12 cellular contexts compared by ENCODE assay signal in genomic region chr4:6633091-6633906, GRCh38. TPM values are rescaled to one million over a fixed set of nuclear protein-coding genes. Genes with fewer than 3 reads are reported as not detected.
A peak's percentile ranks its signal among the peaks of the same experiment; 100 is the strongest.
DNase-seq lines count a peak whose midpoint lies in the region; ATAC-seq, FAIRE-seq and TF ChIP-seq lines count a peak whose summit lies in the region.
"Had no signal": no experiment of that assay in that cellular context is flagged by ENCODE, and none has a peak within 500 bp of the region (broad histone marks: within the 10 kb centered on the region; RNA-seq: fewer than 3 reads in every experiment).

No MANE protein-coding gene starts in this region.

- peak; percentile 56 for ATAC-seq in activated naive CD8-positive, alpha-beta T cell treated with anti-CD3 and anti-CD28 coated beads, Interleukin-2, amount 10 ng/mL, durations not matched to agents 7 days and 5 days (ENCODE audit: low read depth)
- no peak for ATAC-seq in GM19463 (IDR thresholded peaks at IDR 0.05; ENCODE audit: unreplicated experiment)
- ATAC-seq: Right ventricle myocardium inferior had no signal

- H3K14ac ChIP-seq in H1 (ENCODE audit: insufficient read length) = no peak overlapping the region

- H2AFZ ChIP-seq in H1 (ENCODE audit: low read length) = no peak overlapping the region

- TF ChIP-seq EP300 in H1 (IDR thresholded peaks at IDR 0.05; ENCODE audit: borderline replicate concordance in 1 of 2, low read depth in 2 of 2, low read length in 2 of 2) = no peak

- no peak overlapping the region for H2BK5ac ChIP-seq in H1 (ENCODE audit: low read depth, low read length)

- DNase-seq in activated naive CD8-positive, alpha-beta T cell treated with anti-CD3 and anti-CD28 coated beads, Interleukin-2, amount 10 ng/mL, durations not matched to agents 7 days and 5 days = no peak
- DNase-seq in activated naive CD8-positive, alpha-beta T cell treated with anti-CD3 and anti-CD28 coated beads for 36 hours = no peak
- DNase-seq in NOMO-1 treated with DMSO at 0.1 percent for 48 hours (lab: John Stamatoyannopoulos, UW; ENCODE audit: unreplicated experiment) (peak; percentile 90), H1 (ENCODE audit: low read depth in 1 of 2, low spot score in 2 of 2) (no peak), hypothalamus (lab: John Stamatoyannopoulos, UW) (no peak), G401 (ENCODE audit: low spot score) (no peak), putamen (ENCODE audit: low spot score) (no peak)
- DNase-seq: activated T-cell treated with anti-CD3 and anti-CD28 coated beads, Interleukin-2, amount 50 U/mL, for 48 hours; midbrain had no signal

- no peak overlapping the region for H3K9ac ChIP-seq in H1 (replicated peaks in 1 of 4; ENCODE audit: extremely low read depth in 1 of 4, low read depth in 3 of 4, low read length in 3 of 4)

- no peaks in the 10 kb centered on the region for H3K36me3 ChIP-seq in H1 (ENCODE audit: control insufficient read depth in 2 of 4, insufficient read depth in 4 of 4, low read length in 3 of 4)

- no peak overlapping the region for H3K18ac ChIP-seq in H1 (ENCODE audit: extremely low read depth, low read length)

- H2BK120ac ChIP-seq in H1 (replicated peaks; ENCODE audit: low read depth, low read length) = no peak overlapping the region

- no peak overlapping the region for H4K5ac ChIP-seq in H1 (ENCODE audit: insufficient read length, low read depth, low read length)

- CTCF ChIA-PET in H1 (lab: Charles Lee; ENCODE audit: partially characterized antibody) = interaction anchor here (0.8 to 1.8 kb wide), 5 partner anchors 9 to 240 kb away, joined by 3 to 6 read pairs (median 3); no protein-coding TSS in a partner anchor

- TF ChIP-seq POLR2A in H1 (IDR thresholded peaks at IDR 0.05; ENCODE audit: control extremely low read depth in 1 of 2, low read depth in 2 of 2, low read length in 2 of 2) = no peak

- in situ Hi-C loops in G401 (cut with HindIII; ENCODE audit: low sequenced_read_pairs) = no loop called here

- 80% methylated on average over 10 of the region's 10 CpGs; no CpG with 5 or more reads in 1 of the 2 experiments for WGBS in H1 (ENCODE audit: extremely low coverage in 1 of 2, insufficient coverage in 1 of 2, insufficient read length in 1 of 2, insufficient replicate concordance in 2 of 2, low coverage in 1 of 2, low lambda C conversion rate in 2 of 2, missing lambda C conversion rate in 1 of 2), 2 experiments

- H4K20me1 ChIP-seq in H1 (replicated peaks in 1 of 2; ENCODE audit: control insufficient read depth in 1 of 2, insufficient read depth in 2 of 2, low read length in 2 of 2) = no peaks in the 10 kb centered on the region

- H3K9me3 Mint-ChIP-seq in activated naive CD8-positive, alpha-beta T cell treated with anti-CD3 and anti-CD28 coated beads, Interleukin-2, amount 10 ng/mL, durations not matched to agents 7 days and 5 days = no peaks in the 10 kb centered on the region
- H3K9me3 Mint-ChIP-seq in activated naive CD8-positive, alpha-beta T cell treated with anti-CD3 and anti-CD28 coated beads for 36 hours = no peaks in the 10 kb centered on the region

- no peak overlapping the region for H4K8ac ChIP-seq in H1 (ENCODE audit: extremely low read depth, insufficient read depth, low read length)

- H3K23ac ChIP-seq in H1 (ENCODE audit: insufficient read length) = no peak overlapping the region

- no peak overlapping the region for H3K56ac ChIP-seq in H1 (replicated peaks; ENCODE audit: insufficient read length, low read depth, low read length)

- no peak overlapping the region for H3K4me3 Mint-ChIP-seq in activated naive CD8-positive, alpha-beta T cell treated with anti-CD3 and anti-CD28 coated beads, Interleukin-2, amount 10 ng/mL, durations not matched to agents 7 days and 5 days
- no peak overlapping the region for H3K4me3 Mint-ChIP-seq in activated naive CD8-positive, alpha-beta T cell treated with anti-CD3 and anti-CD28 coated beads for 36 hours

- H3K9me3 ChIP-seq in H1 (ENCODE audit: insufficient read depth in 2 of 2, low read depth in 1 of 2, low read length in 1 of 2) = no peaks in the 10 kb centered on the region

- H3K27me3 ChIP-seq in H1 (replicated peaks in 1 of 4; ENCODE audit: control insufficient read depth in 3 of 4, extremely low read depth in 1 of 4, insufficient read depth in 3 of 4, low read length in 3 of 4) = no peaks in the 10 kb centered on the region

- no peak overlapping the region for H3K4me2 ChIP-seq in H1 (ENCODE audit: insufficient read depth in 1 of 2, low read depth in 2 of 2, low read length in 2 of 2)

- no peak overlapping the region for H3K4me3 ChIP-seq in H1 (ENCODE audit: extremely low read depth in 1 of 4, insufficient read depth in 2 of 4, low read depth in 3 of 4, low read length in 4 of 4)

- no peak for TF ChIP-seq RAD21 in H1 (IDR thresholded peaks at IDR 0.05 in 1 of 2, conservative IDR thresholded peaks at IDR 0.05 in 1 of 2; ENCODE audit: low read depth in 2 of 2, low read length in 2 of 2)

- peaks cover 8% of the 10 kb centered on the region for H3K4me1 Mint-ChIP-seq in activated naive CD8-positive, alpha-beta T cell treated with anti-CD3 and anti-CD28 coated beads, Interleukin-2, amount 10 ng/mL, durations not matched to agents 7 days and 5 days
- peaks cover 7% of the 10 kb centered on the region for H3K4me1 Mint-ChIP-seq in activated naive CD8-positive, alpha-beta T cell treated with anti-CD3 and anti-CD28 coated beads for 36 hours

- 0 out of 2 replicates have a peak overlapping the region, but pooled peaks have one; percentile 27 for H2BK12ac ChIP-seq in H1 (ENCODE audit: low read depth, low read length)

- TF ChIP-seq CTCF in H1 (IDR thresholded peaks at IDR 0.05; ENCODE audit: control extremely low read depth in 1 of 3, insufficient read depth in 1 of 3, low read depth in 1 of 3, low read length in 3 of 3) = no peak

- peak overlapping the region; percentile 20 for H3K27ac Mint-ChIP-seq in activated naive CD8-positive, alpha-beta T cell treated with anti-CD3 and anti-CD28 coated beads, Interleukin-2, amount 10 ng/mL, durations not matched to agents 7 days and 5 days
- no peak overlapping the region for H3K27ac Mint-ChIP-seq in activated naive CD8-positive, alpha-beta T cell treated with anti-CD3 and anti-CD28 coated beads for 36 hours

- H4K91ac ChIP-seq in H1 (replicated peaks; ENCODE audit: insufficient read length, low read length) = no peak overlapping the region

- H3K4me1 ChIP-seq in H1 (replicated peaks in 1 of 4; ENCODE audit: control insufficient read depth in 3 of 4, insufficient read depth in 4 of 4, low read length in 3 of 4) = no peaks in the 10 kb centered on the region; a peak in 1 of 7 replicates

- no peaks in the 10 kb centered on the region for H3K27me3 Mint-ChIP-seq in activated naive CD8-positive, alpha-beta T cell treated with anti-CD3 and anti-CD28 coated beads, Interleukin-2, amount 10 ng/mL, durations not matched to agents 7 days and 5 days
- no peaks in the 10 kb centered on the region for H3K27me3 Mint-ChIP-seq in activated naive CD8-positive, alpha-beta T cell treated with anti-CD3 and anti-CD28 coated beads for 36 hours

- H3K27ac ChIP-seq in H1 (ENCODE audit: low read depth, low read length) = no peak overlapping the region

- POLR2A ChIA-PET in activated naive CD8-positive, alpha-beta T cell treated with anti-CD3 and anti-CD28 coated beads, Interleukin-2, amount 10 ng/mL, durations not matched to agents 7 days and 5 days (lab: Charles Lee) = interaction anchor here (1.1 to 1.5 kb wide), 2 partner anchors 9 to 58 kb away, joined by 3 read pairs; partner anchors contain the start of gene MAN2B2
- POLR2A ChIA-PET in H1 (lab: Charles Lee; ENCODE audit: partially characterized antibody) = interaction anchor here (0.7 to 1.8 kb wide), 5 partner anchors 9 to 340 kb away, joined by 4 to 10 read pairs (median 4); a partner anchor contains a TSS

- no peak overlapping the region for H2BK15ac ChIP-seq in H1 (ENCODE audit: low read length)

- no peaks in the 10 kb centered on the region for H3K23me2 ChIP-seq in H1 (ENCODE audit: low read depth, low read length)

- H3K79me2 ChIP-seq in H1 (ENCODE audit: control insufficient read depth in 1 of 2, insufficient read depth in 2 of 2, low read length in 2 of 2) = no peaks in the 10 kb centered on the region

- H3K4ac ChIP-seq in H1 (replicated peaks; ENCODE audit: insufficient read length, low read depth, low read length) = no peak overlapping the region

- H3K36me3 Mint-ChIP-seq in activated naive CD8-positive, alpha-beta T cell treated with anti-CD3 and anti-CD28 coated beads, Interleukin-2, amount 10 ng/mL, durations not matched to agents 7 days and 5 days = peaks cover 1% of the 10 kb centered on the region
- no peaks in the 10 kb centered on the region for H3K36me3 Mint-ChIP-seq in activated naive CD8-positive, alpha-beta T cell treated with anti-CD3 and anti-CD28 coated beads for 36 hours

- no peak for FAIRE-seq in H1 (lab: Jason Lieb, UNC)
- FAIRE-seq: endometrium had no signal

- H2BK20ac ChIP-seq in H1 (ENCODE audit: low read length) = no peak overlapping the region

- H2AK5ac ChIP-seq in H1 (ENCODE audit: low read depth, low read length) = no peak overlapping the region

- no peaks in the 10 kb centered on the region for H3K79me1 ChIP-seq in H1 (ENCODE audit: low read depth, low read length)

RNA-seq across cellular contexts. Expression of gene MRFAP1, which starts 7.2 kb away (rescaled TPM):
- total RNA-seq in activated naive CD8-positive, alpha-beta T cell treated with anti-CD3 and anti-CD28 coated beads, Interleukin-2, amount 10 ng/mL, durations not matched to agents 7 days and 5 days = 100 to 1,000 TPM; 123 to 128 TPM
- 100 to 1,000 TPM; 107 to 109 TPM for total RNA-seq in activated naive CD8-positive, alpha-beta T cell treated with anti-CD3 and anti-CD28 coated beads for 36 hours
- 307 and 313 TPM in 2 replicates for total RNA-seq in H1 (2021; fragmentation: NEBNext Ultra II Directional; extraction: Animal tissue kit (Norgen Biotek cat#: 25700))
- 108 and 156 TPM in 2 replicates for polyA plus RNA-seq in H1 (2011; rRNA removed)
- polyA plus RNA-seq in H1 (2011; cell fraction: cytosol; rRNA removed) = 229 TPM
- 155 TPM for polyA plus RNA-seq in H1 (2011; cell fraction: nucleus; rRNA removed)
- polyA plus RNA-seq in H1 (2012, experiment 1 of 2) = 320 to 373 TPM (median 340 TPM) in 4 replicates
- polyA plus RNA-seq in H1 (2012, experiment 2 of 2) = 100 TPM
- polyA plus RNA-seq in H1 (2013, experiment 1 of 2) = 204 TPM
- polyA plus RNA-seq in H1 (2013, experiment 2 of 2) = 222 TPM
- 24.7 and 28.8 TPM in 2 replicates for polyA minus RNA-seq in H1 (2011; rRNA and poly(A)+ RNA removed)
- 67.1 TPM for polyA minus RNA-seq in H1 (2011; cell fraction: cytosol; rRNA and poly(A)+ RNA removed)
- polyA minus RNA-seq in H1 (2011; cell fraction: nucleus; rRNA and poly(A)+ RNA removed) = 29.4 TPM
- total RNA-seq in G401 (2014; rRNA removed; shearing (Covaris generic)) = 291 and 303 TPM in 2 replicates

RNA-seq across cellular contexts. Expression of gene MAN2B2, which starts 58.3 kb away (rescaled TPM):
- total RNA-seq in activated naive CD8-positive, alpha-beta T cell treated with anti-CD3 and anti-CD28 coated beads, Interleukin-2, amount 10 ng/mL, durations not matched to agents 7 days and 5 days = 10 to 100 TPM; 36.0 to 38.2 TPM
- total RNA-seq in activated naive CD8-positive, alpha-beta T cell treated with anti-CD3 and anti-CD28 coated beads for 36 hours = 10 to 100 TPM; 10.6 to 10.9 TPM
- total RNA-seq in H1 (2021; fragmentation: NEBNext Ultra II Directional; extraction: Animal tissue kit (Norgen Biotek cat#: 25700)) = 4.0 and 4.1 TPM in 2 replicates
- 3.3 and 5.8 TPM in 2 replicates for polyA plus RNA-seq in H1 (2011; rRNA removed)
- 3.4 TPM for polyA plus RNA-seq in H1 (2011; cell fraction: cytosol; rRNA removed)
- 9.7 TPM for polyA plus RNA-seq in H1 (2011; cell fraction: nucleus; rRNA removed)
- polyA plus RNA-seq in H1 (2012, experiment 1 of 2) = 1.8 to 4.3 TPM (median 3.6 TPM) in 4 replicates
- polyA plus RNA-seq in H1 (2012, experiment 2 of 2) = 1.4 TPM
- 3.7 TPM for polyA plus RNA-seq in H1 (2013, experiment 1 of 2)
- polyA plus RNA-seq in H1 (2013, experiment 2 of 2) = 4.0 TPM
- 3.2 and 4.5 TPM in 2 replicates for polyA minus RNA-seq in H1 (2011; rRNA and poly(A)+ RNA removed)
- polyA minus RNA-seq in H1 (2011; cell fraction: cytosol; rRNA and poly(A)+ RNA removed) = 2.6 TPM
- 7.5 TPM for polyA minus RNA-seq in H1 (2011; cell fraction: nucleus; rRNA and poly(A)+ RNA removed)
- total RNA-seq in G401 (2014; rRNA removed; shearing (Covaris generic)) = 6.9 and 10.1 TPM in 2 replicates
